ENCODE assay signal across 8 cellular contexts in the genomic region with DNA sequence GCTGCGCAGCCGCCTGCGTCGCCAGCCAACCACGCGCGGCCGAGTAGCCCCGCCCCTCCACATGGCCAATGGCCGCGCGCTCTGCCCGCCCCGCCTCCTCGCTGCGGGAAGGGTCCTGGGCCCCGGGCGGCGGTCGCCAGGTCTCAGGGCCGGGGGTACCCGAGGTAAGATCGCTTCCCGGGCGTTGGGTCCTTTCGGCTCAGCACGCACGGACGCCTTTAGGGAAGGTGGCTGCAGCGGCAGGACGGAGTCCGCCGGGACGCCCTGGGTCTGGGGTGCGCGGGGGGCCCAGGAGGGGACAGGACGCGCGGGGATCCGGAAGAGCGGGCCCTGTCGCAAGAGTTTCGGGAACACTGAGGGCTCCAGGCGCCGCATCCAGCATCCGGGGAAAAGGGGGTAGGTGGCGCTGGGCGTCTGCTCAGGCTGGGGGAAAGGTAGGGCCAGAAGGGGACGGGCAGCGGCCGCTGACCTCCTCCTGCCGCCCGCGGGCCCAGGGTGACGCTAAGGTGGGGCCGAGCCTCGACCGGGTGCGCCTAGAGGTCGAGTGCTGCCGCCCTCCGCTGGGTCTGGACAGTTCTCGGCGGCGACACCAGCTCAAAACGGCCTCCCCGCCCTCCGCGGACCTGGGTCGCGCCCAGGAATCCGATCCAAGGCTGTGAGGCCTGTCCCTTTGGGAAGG. TPM values are rescaled to one million over a fixed set of nuclear protein-coding genes. Genes with fewer than 3 reads are reported as not detected.
DNase-seq lines count a peak whose midpoint lies in the region; ATAC-seq, FAIRE-seq and TF ChIP-seq lines count a peak whose summit lies in the region.

A gene (plus strand): TSS at position 95 of the 679 bp plus-strand sequence. CDS start 7,791 bp downstream, outside the sequence.

- peaks cover 15% of the 10 kb centered on the region for H3K36me3 Mint-ChIP-seq in T-helper 2 cell treated with Interferon-gamma antibody and Interleukin-4, amounts not matched to agents 5 μg/mL and 100 μg/mL, for 36 hours (ENCODE audit: low read depth)

- no peak for FAIRE-seq in urothelium cell line (lab: Jason Lieb, UNC)

- in situ Hi-C loops in GM13977 (cut with MboI; ENCODE audit: low pct_unique_long_range_greater_than_20kb, low sequenced_read_pairs, unreplicated experiment) = no loop called here

- TF ChIP-seq CTCF in GM13977 (IDR thresholded peaks at IDR 0.05; ENCODE audit: extremely low read depth, insufficient read depth, missing control alignments) (peak; percentile 18), right atrium auricular region (IDR thresholded peaks at IDR 0.05) (no peak)

- H3K4me3 Mint-ChIP-seq in T-helper 2 cell treated with Interferon-gamma antibody and Interleukin-4, amounts not matched to agents 5 μg/mL and 100 μg/mL, for 36 hours = peak within 1 kb of the TSS; percentile 90

- H3K27me3 ChIP-seq in right atrium auricular region = no peaks in the 10 kb centered on the region

- peak; percentile 96 for DNase-seq in GM13977 (ENCODE audit: low spot score)
- DNase-seq in NCI-H146 (lab: John Stamatoyannopoulos, UW) = peak; percentile 91
- DNase-seq in T-helper 2 cell treated with Interferon-gamma antibody and Interleukin-4, amounts not matched to agents 5 μg/mL and 100 μg/mL, for 36 hours (ENCODE audit: low spot score) = peak; percentile 90
- peak in 57 of 58 donors; percentile 39 to 92 (median 83) for DNase-seq in anterior cingulate cortex (lab: John Stamatoyannopoulos, UW)
- DNase-seq in right atrium auricular region (ENCODE audit: low spot score) = peak; percentile 85
- DNase-seq in putamen (ENCODE audit: low spot score) = peak; percentile 88
- DNase-seq in urothelium cell line (ENCODE audit: low spot score) = peak; percentile 92

- peak; percentile 82 for ATAC-seq in HG02840 (IDR thresholded peaks at IDR 0.05; ENCODE audit: low FRiP score, unreplicated experiment)

- no peaks in the 10 kb centered on the region for H3K9me3 Mint-ChIP-seq in T-helper 2 cell treated with Interferon-gamma antibody and Interleukin-4, amounts not matched to agents 5 μg/mL and 100 μg/mL, for 36 hours

- peaks cover 0 to 25% of the 10 kb centered on the region in 2 donors for H3K4me1 ChIP-seq in right atrium auricular region

- H3K27ac Mint-ChIP-seq in T-helper 2 cell treated with Interferon-gamma antibody and Interleukin-4, amounts not matched to agents 5 μg/mL and 100 μg/mL, for 36 hours = peak within 1 kb of the TSS; percentile 82

- H3K27me3 Mint-ChIP-seq in T-helper 2 cell treated with Interferon-gamma antibody and Interleukin-4, amounts not matched to agents 5 μg/mL and 100 μg/mL, for 36 hours (ENCODE audit: low read depth) = no peaks in the 10 kb centered on the region

- H3K36me3 ChIP-seq in right atrium auricular region = no peaks in the 10 kb centered on the region

- H3K4me3 ChIP-seq in right atrium auricular region = peak within 1 kb of the TSS; percentile 95 to 98

- no peaks in the 10 kb centered on the region for H3K9me3 ChIP-seq in right atrium auricular region

- peaks cover 18% of the 10 kb centered on the region for H3K4me1 Mint-ChIP-seq in T-helper 2 cell treated with Interferon-gamma antibody and Interleukin-4, amounts not matched to agents 5 μg/mL and 100 μg/mL, for 36 hours (ENCODE audit: low read depth)

- H3K27ac ChIP-seq in right atrium auricular region = peak within 1 kb of the TSS; percentile 94 to 96

RNA-seq across cellular contexts. Expression of the gene that starts here (rescaled TPM):
- 10 to 100 TPM; 27.5 to 29.7 TPM for total RNA-seq in right atrium auricular region

Comparison
In these comparisons a context has a peak if more than half of its experiments do, and no peak if none do; other contexts are left out.
1. Peak in every context shown above with its lines: DNase-seq, ATAC-seq, H3K4me3 ChIP-seq and H3K27ac ChIP-seq.